8 cellular contexts compared by ENCODE assay signal in the genomic region with DNA sequence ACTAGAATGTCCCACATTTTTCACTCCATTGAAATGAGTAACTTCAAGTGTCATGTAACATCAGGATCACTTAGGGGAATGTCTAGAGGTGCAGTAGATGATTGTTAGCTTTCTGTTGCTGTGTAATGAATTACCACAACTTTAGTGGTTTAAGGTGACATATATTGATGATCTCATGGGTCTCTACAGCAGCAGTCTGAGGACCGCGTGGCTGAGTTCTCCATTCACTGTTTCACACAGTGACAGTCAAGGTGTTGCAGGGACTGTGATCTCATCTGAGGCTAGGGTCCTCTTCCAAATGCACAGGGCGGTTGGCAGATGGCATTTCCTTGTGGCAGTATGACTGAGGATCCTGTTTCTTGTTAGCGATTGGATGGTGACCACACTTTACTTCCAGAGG.
DNase-seq lines count a peak whose midpoint lies in the region; ATAC-seq and TF ChIP-seq lines count a peak whose summit lies in the region.

No MANE protein-coding gene starts in this region.

- no peaks in the 10 kb centered on the region for H3K79me2 ChIP-seq in DND-41 (ENCODE audit: insufficient read depth, low read length)

- H3K4me3 Mint-ChIP-seq in activated CD4-positive, alpha-beta T cell treated with anti-CD3 and anti-CD28 coated beads, Interleukin-2, amount 10 ng/mL, durations not matched to agents 24 days and 14 days: peak overlapping the region; percentile 35

- no peaks in the 10 kb centered on the region for H3K27me3 ChIP-seq in DND-41 (ENCODE audit: insufficient read depth, low read length, poor library complexity)
- H3K27me3 ChIP-seq in mucosa of rectum (ENCODE audit: control insufficient read depth in 2 of 2, insufficient read depth in 2 of 2, low read length in 2 of 2): no peaks in the 10 kb centered on the region
- H3K27me3 ChIP-seq in breast epithelium: no peaks in the 10 kb centered on the region

- no peak for TF ChIP-seq CTCF in DND-41 (IDR thresholded peaks at IDR 0.05; ENCODE audit: borderline replicate concordance, extremely low read depth, low read length, poor library complexity, severe bottlenecking)
- no peak for TF ChIP-seq CTCF in breast epithelium (IDR thresholded peaks at IDR 0.05)

- H3K27me3 Mint-ChIP-seq in activated CD4-positive, alpha-beta T cell treated with anti-CD3 and anti-CD28 coated beads, Interleukin-2, amount 10 ng/mL, durations not matched to agents 24 days and 14 days: no peaks in the 10 kb centered on the region

- peak; percentile 72 for ATAC-seq in DND-41 (ENCODE audit: insufficient read depth, low read depth)
- ATAC-seq in HG02759 (IDR thresholded peaks at IDR 0.05; ENCODE audit: unreplicated experiment): peak; percentile 61

- no peak overlapping the region for H3K9ac ChIP-seq in DND-41 (ENCODE audit: low read depth, low read length)
- H3K9ac ChIP-seq in mucosa of rectum (ENCODE audit: low read depth in 1 of 2, low read length in 2 of 2): no peak overlapping the region

- H3K4me1 ChIP-seq in DND-41 (ENCODE audit: insufficient read depth, low read length): peaks cover 32% of the 10 kb centered on the region
- H3K4me1 ChIP-seq in mucosa of rectum (ENCODE audit: control insufficient read depth in 2 of 2, insufficient read depth in 2 of 2, low read length in 2 of 2): peaks cover 0 to under 1% of the 10 kb centered on the region in 2 donors
- H3K4me1 ChIP-seq in breast epithelium: no peaks in the 10 kb centered on the region

- no peak overlapping the region for H3K4me3 ChIP-seq in DND-41 (ENCODE audit: low read depth in 1 of 2, low read length in 2 of 2)
- H3K4me3 ChIP-seq in mucosa of rectum (ENCODE audit: low read length in 2 of 2): no peak overlapping the region
- H3K4me3 ChIP-seq in breast epithelium: no peak overlapping the region

- no peak overlapping the region for H3K4me2 ChIP-seq in DND-41 (ENCODE audit: insufficient read depth, low read length)

- H3K36me3 ChIP-seq in DND-41 (ENCODE audit: insufficient read depth, low read length) (no peaks in the 10 kb centered on the region), mucosa of rectum (ENCODE audit: control insufficient read depth in 2 of 2, insufficient read depth in 2 of 2, low read length in 2 of 2) (no peaks in the 10 kb centered on the region), breast epithelium (no peaks in the 10 kb centered on the region)

- no peak overlapping the region for H2AFZ ChIP-seq in DND-41 (ENCODE audit: low read depth, low read length)

- no peaks in the 10 kb centered on the region for H3K9me3 ChIP-seq in DND-41 (ENCODE audit: insufficient read depth, low read length, severe bottlenecking)
- H3K9me3 ChIP-seq in mucosa of rectum (ENCODE audit: control insufficient read depth in 2 of 2, low read length in 2 of 2): no peaks in the 10 kb centered on the region
- H3K9me3 ChIP-seq in breast epithelium: no peaks in the 10 kb centered on the region

- H3K4me1 Mint-ChIP-seq in activated CD4-positive, alpha-beta T cell treated with anti-CD3 and anti-CD28 coated beads, Interleukin-2, amount 10 ng/mL, durations not matched to agents 24 days and 14 days: peaks cover 48% of the 10 kb centered on the region

- peaks cover 8% of the 10 kb centered on the region for H3K9me3 Mint-ChIP-seq in activated CD4-positive, alpha-beta T cell treated with anti-CD3 and anti-CD28 coated beads, Interleukin-2, amount 10 ng/mL, durations not matched to agents 24 days and 14 days

- no peak for TF ChIP-seq POLR2A in breast epithelium (IDR thresholded peaks at IDR 0.05)

- no peak overlapping the region for H3K27ac ChIP-seq in DND-41 (ENCODE audit: low read length)
- H3K27ac ChIP-seq in mucosa of rectum (ENCODE audit: low read depth in 2 of 2, low read length in 2 of 2): peak overlapping the region; percentile 21 to 72
- H3K27ac ChIP-seq in breast epithelium: no peak overlapping the region

- intact Hi-C loops in activated CD4-positive, alpha-beta T cell treated with anti-CD3 and anti-CD28 coated beads, Interleukin-2, amount 10 ng/mL, durations not matched to agents 24 days and 14 days (cut with micrococcal nuclease): loop anchor here (2.0 to 10.0 kb wide), 5 partner anchors 44 to 269 kb away; partner anchors contain the start of genes LRIG1, MAGI1 and SLC25A26
- intact Hi-C loops in breast epithelium (cut with DNase I; ENCODE audit: low total_unique reads): no loop called here

- no peaks in the 10 kb centered on the region for H4K20me1 ChIP-seq in DND-41 (ENCODE audit: insufficient read depth, low read length)

- DNase-seq in DND-41 (peak; percentile 22), MV-4-11 (lab: John Stamatoyannopoulos, UW) (no peak), C1 segment of cervical spinal cord (lab: John Stamatoyannopoulos, UW) (no peak), epidermal melanocyte (ENCODE audit: insufficient read length, low spot score) (no peak), breast epithelium (ENCODE audit: low spot score in 2 of 2) (no peak)
- peak; percentile 76 for DNase-seq in activated CD4-positive, alpha-beta T cell treated with anti-CD3 and anti-CD28 coated beads, Interleukin-2, amount 10 ng/mL, durations not matched to agents 24 days and 14 days

- H3K27ac Mint-ChIP-seq in activated CD4-positive, alpha-beta T cell treated with anti-CD3 and anti-CD28 coated beads, Interleukin-2, amount 10 ng/mL, durations not matched to agents 24 days and 14 days: peak overlapping the region; percentile 95

- peaks cover 36% of the 10 kb centered on the region for H3K36me3 Mint-ChIP-seq in activated CD4-positive, alpha-beta T cell treated with anti-CD3 and anti-CD28 coated beads, Interleukin-2, amount 10 ng/mL, durations not matched to agents 24 days and 14 days (ENCODE audit: low read depth)

Comparison
In these comparisons a context has a peak if more than half of its experiments do, and no peak if none do; other contexts are left out.
1. DNase-seq: peak in DND-41 (single experiment) and activated CD4-positive, alpha-beta T cell treated with anti-CD3 and anti-CD28 coated beads, Interleukin-2, amount 10 ng/mL, durations not matched to agents 24 days and 14 days (single experiment); none in MV-4-11 (single experiment), C1 segment of cervical spinal cord (0 of 14), epidermal melanocyte (single experiment) and breast epithelium (0 of 2).
2. H3K27ac ChIP-seq: peak in mucosa of rectum (2 of 2); none in DND-41 (single experiment) and breast epithelium (0 of 2).